Comparison of ENCODE assay signal across 1 cellular context in the genomic region with DNA sequence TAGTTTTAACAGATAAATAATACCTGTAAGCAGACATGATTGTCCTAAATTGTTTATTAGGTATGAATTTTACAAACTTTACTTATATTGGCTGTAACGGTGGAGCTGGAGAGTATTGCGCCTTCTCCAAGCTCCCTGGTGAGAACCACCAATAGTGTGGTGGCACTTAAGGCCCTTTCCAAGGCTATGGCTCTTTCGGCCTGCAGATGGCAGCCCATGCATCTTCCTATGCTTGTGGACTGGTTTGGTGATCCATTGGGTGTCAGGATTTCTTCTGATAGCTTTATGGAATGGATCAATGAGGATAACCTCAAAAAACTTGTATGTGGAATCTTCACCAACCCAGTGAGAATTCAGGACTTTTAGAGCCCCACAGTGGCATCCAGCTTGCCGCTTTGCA.
TF ChIP-seq lines count a peak whose summit lies in the region.

No MANE protein-coding gene starts in this region.

TF ChIP-seq in K562, 482 proteins besides CTCF, POLR2A, EP300 and RAD21 (continued from another document):
- TF ChIP-seq, protein P1, sequence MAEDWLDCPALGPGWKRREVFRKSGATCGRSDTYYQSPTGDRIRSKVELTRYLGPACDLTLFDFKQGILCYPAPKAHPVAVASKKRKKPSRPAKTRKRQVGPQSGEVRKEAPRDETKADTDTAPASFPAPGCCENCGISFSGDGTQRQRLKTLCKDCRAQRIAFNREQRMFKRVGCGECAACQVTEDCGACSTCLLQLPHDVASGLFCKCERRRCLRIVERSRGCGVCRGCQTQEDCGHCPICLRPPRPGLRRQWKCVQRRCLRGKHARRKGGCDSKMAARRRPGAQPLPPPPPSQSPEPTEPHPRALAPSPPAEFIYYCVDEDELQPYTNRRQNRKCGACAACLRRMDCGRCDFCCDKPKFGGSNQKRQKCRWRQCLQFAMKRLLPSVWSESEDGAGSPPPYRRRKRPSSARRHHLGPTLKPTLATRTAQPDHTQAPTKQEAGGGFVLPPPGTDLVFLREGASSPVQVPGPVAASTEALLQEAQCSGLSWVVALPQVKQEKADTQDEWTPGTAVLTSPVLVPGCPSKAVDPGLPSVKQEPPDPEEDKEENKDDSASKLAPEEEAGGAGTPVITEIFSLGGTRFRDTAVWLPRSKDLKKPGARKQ (CRISPR knock-in tag; IDR thresholded peaks at IDR 0.05): no peak
- no peak for TF ChIP-seq SREBF1 (IDR thresholded peaks at IDR 0.05; ENCODE audit: borderline replicate concordance, low read depth, low read length)
TF ChIP-seq in K562: peak in this region for 0.
